10 cellular contexts compared by ENCODE assay signal in the genomic region with DNA sequence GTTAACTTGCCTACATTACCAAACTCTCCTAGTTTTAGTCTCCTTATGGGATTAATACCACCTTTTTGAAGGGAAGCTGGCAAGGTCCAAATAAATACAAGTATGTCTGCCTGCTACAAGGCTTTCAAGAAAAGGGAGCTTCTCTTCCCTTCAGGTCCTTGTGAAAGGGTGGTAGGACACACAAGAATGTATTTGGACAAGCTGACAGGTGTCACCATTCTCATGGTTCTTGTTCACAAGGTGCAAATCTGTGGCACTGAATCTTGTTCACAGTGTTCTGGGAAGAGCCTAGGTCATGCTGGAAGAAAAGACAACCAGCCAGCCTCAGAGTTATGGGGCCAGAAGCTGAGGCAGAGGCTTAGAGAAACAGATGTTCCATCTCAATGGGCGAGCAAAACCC. TPM values are rescaled to one million over a fixed set of nuclear protein-coding genes. Genes with fewer than 3 reads are reported as not detected.
"Had no signal": no experiment of that assay in that cellular context is flagged by ENCODE, and none has a peak within 500 bp of the region (broad histone marks: within the 10 kb centered on the region; RNA-seq: fewer than 3 reads in every experiment).

No MANE protein-coding gene starts in this region.

- DNase-seq: GM23248, GOT3, H7, HFFc6, IMR-90 had no signal

- H3K4me3 ChIP-seq: GM23248, HAP-1, K562 had no signal

- ATAC-seq: HCT116, K562 had no signal

- H3K9me3 ChIP-seq: HAP-1 had no signal

- H3K27ac ChIP-seq: GM23248, HL-60 had no signal

- FAIRE-seq: K562 had no signal

RNA-seq across cellular contexts. Expression of gene GPC3, which starts 41.9 kb away (rescaled TPM):
- total RNA-seq: GM23248, HFFc6, HT1080, IMR-90 had no signal
- polyA plus RNA-seq: GM23248, IMR-90, K562 had no signal
